Comparison of ENCODE assay signal across 8 cellular contexts in genomic region chr4:56821394-56822263, GRCh38. TPM values are rescaled to one million over a fixed set of nuclear protein-coding genes. Genes with fewer than 3 reads are reported as not detected.
DNase-seq lines count a peak whose midpoint lies in the region; ATAC-seq and TF ChIP-seq lines count a peak whose summit lies in the region.

TSS of gene SPINK2 (minus strand) at chr4:56821701. CDS start at chr4:56821662, 39 bp downstream.

- DNase-seq in NCI-H146 (lab: John Stamatoyannopoulos, UW) (peak; percentile 36), NCI-H146 treated with DMSO at 0.1 percent for 48 hours (lab: John Stamatoyannopoulos, UW; ENCODE audit: unreplicated experiment) (no peak), HPDE6-E6E7 (ENCODE audit: extremely low spot score) (peak; percentile 80), T-helper 22 cell (ENCODE audit: low read depth) (peak; percentile 58), body of pancreas (peak; percentile 36 to 60 (median 42)), left lung (peak; percentile 52 to 87), NCI-H1092 (lab: John Stamatoyannopoulos, UW) (no peak)
- DNase-seq in stimulated activated CD8-positive, alpha-beta memory T cell treated with anti-CD3 and anti-CD28 coated beads, Interleukin-15, amount 100 ng/mL, for 1 hour (ENCODE audit: low read depth), result peak; percentile 42

- H3K36me3 ChIP-seq in body of pancreas (replicated peaks in 1 of 2; ENCODE audit: insufficient read depth in 1 of 2, low read depth in 2 of 2) (no peaks in the 10 kb centered on the region), left lung (no peaks in the 10 kb centered on the region)

- TF ChIP-seq POLR2A in body of pancreas (IDR thresholded peaks at IDR 0.05), result no peak

- H3K4me1 ChIP-seq in body of pancreas (no peaks in the 10 kb centered on the region), left lung (peaks cover 0 to 8% of the 10 kb centered on the region in 2 donors)

- H3K9me3 ChIP-seq in body of pancreas, result no peaks in the 10 kb centered on the region
- no peaks in the 10 kb centered on the region for H3K9me3 ChIP-seq in left lung

- no peaks in the 10 kb centered on the region for H3K27me3 ChIP-seq in body of pancreas
- peaks cover 15 to 42% of the 10 kb centered on the region in 2 donors for H3K27me3 ChIP-seq in left lung

- ATAC-seq in body of pancreas (peak; percentile 65), left lung (peak; percentile 99)

- intact Hi-C loops in body of pancreas (cut with DNase I) (no loop called here), left lung (cut with DNase I) (no loop called here)

- H3K4me3 ChIP-seq in body of pancreas (no peak within 1 kb of the TSS), left lung (peak within 1 kb of the TSS; percentile 34 to 36)

- WGBS in body of pancreas, 2 donors, result 2 to 5% methylated on average over 16 to 50 of the region's 58 CpGs

- TF ChIP-seq CTCF in body of pancreas (IDR thresholded peaks at IDR 0.05) (no peak), left lung (IDR thresholded peaks at IDR 0.05) (no peak)

- no peak within 1 kb of the TSS for H3K27ac ChIP-seq in body of pancreas
- no peak within 1 kb of the TSS for H3K27ac ChIP-seq in left lung

RNA-seq across cellular contexts. Expression of gene SPINK2, which starts in this region (rescaled TPM):
- total RNA-seq in body of pancreas (not detected), left lung (under 1 TPM in 1 of 2 donors, not detected in 1; 0.44 TPM)

Comparison
In these comparisons a context has a peak if more than half of its experiments do, and no peak if none do; other contexts are left out.
1. DNase-seq: peak in NCI-H146 (single experiment), HPDE6-E6E7 (single experiment), T-helper 22 cell (single experiment) and stimulated activated CD8-positive, alpha-beta memory T cell treated with anti-CD3 and anti-CD28 coated beads, Interleukin-15, amount 100 ng/mL, for 1 hour (single experiment); none in NCI-H146 treated with DMSO at 0.1 percent for 48 hours (single experiment) and NCI-H1092 (single experiment).
2. Peak in DNase-seq and ATAC-seq in body of pancreas; RNA of the gene not detected or under 1 TPM.
3. Peak in DNase-seq, ATAC-seq and H3K4me3 ChIP-seq in left lung; RNA of the gene not detected or under 1 TPM.